ENCODE assay signal across 8 cellular contexts in the genomic region with DNA sequence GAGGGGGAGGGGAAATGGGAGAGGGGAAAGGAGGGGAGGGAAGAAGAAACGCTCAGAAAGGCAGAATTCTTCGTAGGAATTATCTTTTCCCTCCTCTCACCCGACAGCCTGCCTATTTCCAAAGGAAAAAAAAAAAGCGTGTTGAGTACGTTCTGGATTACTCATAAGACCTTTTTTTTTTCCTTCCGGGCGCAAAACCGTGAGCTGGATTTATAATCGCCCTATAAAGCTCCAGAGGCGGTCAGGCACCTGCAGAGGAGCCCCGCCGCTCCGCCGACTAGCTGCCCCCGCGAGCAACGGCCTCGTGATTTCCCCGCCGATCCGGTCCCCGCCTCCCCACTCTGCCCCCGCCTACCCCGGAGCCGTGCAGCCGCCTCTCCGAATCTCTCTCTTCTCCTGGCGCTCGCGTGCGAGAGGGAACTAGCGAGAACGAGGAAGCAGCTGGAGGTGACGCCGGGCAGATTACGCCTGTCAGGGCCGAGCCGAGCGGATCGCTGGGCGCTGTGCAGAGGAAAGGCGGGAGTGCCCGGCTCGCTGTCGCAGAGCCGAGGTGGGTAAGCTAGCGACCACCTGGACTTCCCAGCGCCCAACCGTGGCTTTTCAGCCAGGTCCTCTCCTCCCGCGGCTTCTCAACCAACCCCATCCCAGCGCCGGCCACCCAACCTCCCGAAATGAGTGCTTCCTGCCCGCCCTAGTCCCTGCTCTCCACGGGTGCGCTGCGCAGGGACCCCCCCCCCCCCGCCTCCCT. TPM values are rescaled to one million over a fixed set of nuclear protein-coding genes. Genes with fewer than 3 reads are reported as not detected.
DNase-seq lines count a peak whose midpoint lies in the region; ATAC-seq and TF ChIP-seq lines count a peak whose summit lies in the region.

A gene (plus strand): TSS at position 389 of the 748 bp plus-strand sequence. CDS start 1,705 bp downstream, outside the sequence.

- H3K4me3 Mint-ChIP-seq in activated naive CD4-positive, alpha-beta T cell treated with anti-CD3 and anti-CD28 coated beads for 36 hours: peak within 1 kb of the TSS; percentile 68

- H3K36me3 Mint-ChIP-seq in activated naive CD4-positive, alpha-beta T cell treated with anti-CD3 and anti-CD28 coated beads for 36 hours (ENCODE audit: low read depth): no peaks in the 10 kb centered on the region

- H3K27ac ChIP-seq in A673 (ENCODE audit: low read depth, low read length, poor library complexity, severe bottlenecking) (no peak within 1 kb of the TSS), Peyer's patch (no peak within 1 kb of the TSS), ovary (no peak within 1 kb of the TSS), upper lobe of right lung (no peak within 1 kb of the TSS)

- H3K27me3 ChIP-seq in A673 (replicated peaks; ENCODE audit: insufficient read depth, low read depth, low read length, poor library complexity) (peaks cover 83% of the 10 kb centered on the region), Peyer's patch (peaks cover 3 to 85% of the 10 kb centered on the region in 2 donors), ovary (peaks cover 4% of the 10 kb centered on the region), upper lobe of right lung (peaks cover 88% of the 10 kb centered on the region)

- ATAC-seq in GM18907 (IDR thresholded peaks at IDR 0.05; ENCODE audit: unreplicated experiment) (peak; percentile 58), Right ventricle myocardium inferior (peak; percentile 49), upper lobe of right lung (peak; percentile 68)

- CTCF ChIA-PET in A673 (lab: Charles Lee): interaction anchor here (0.5 to 2.1 kb wide), 9 partner anchors 57 to 582 kb away, joined by 3 to 6 read pairs (median 4); no protein-coding TSS in a partner anchor
- CTCF ChIA-PET in activated naive CD4-positive, alpha-beta T cell treated with anti-CD3 and anti-CD28 coated beads for 36 hours (lab: Charles Lee): interaction anchor here (0.6 to 5.3 kb wide), 21 partner anchors 8 to 996 kb away, joined by 3 to 45 read pairs (median 4); a partner anchor contains a TSS

- H3K36me3 ChIP-seq in A673 (ENCODE audit: insufficient read depth, low read length, poor library complexity, severe bottlenecking) (no peaks in the 10 kb centered on the region), Peyer's patch (no peaks in the 10 kb centered on the region), ovary (no peaks in the 10 kb centered on the region), upper lobe of right lung (no peaks in the 10 kb centered on the region)

- intact Hi-C loops in A673 (cut with micrococcal nuclease; ENCODE audit: unreplicated experiment) (no loop called here), Right ventricle myocardium inferior (cut with DNase I) (loop anchor here (5.0 kb wide), 1 partner anchor 494 kb away; no protein-coding TSS in a partner anchor), ovary (cut with DNase I) (loop anchor here (5.0 to 10.0 kb wide), 8 partner anchors 102 to 452 kb away; a partner anchor contains a TSS), upper lobe of right lung (cut with DNase I) (no loop called here)
- intact Hi-C loops in activated naive CD4-positive, alpha-beta T cell treated with anti-CD3 and anti-CD28 coated beads for 36 hours (cut with micrococcal nuclease): no loop called here

- WGBS in ovary, 3 donors: 1 to 2% (median 1%) methylated on average over 53 to 59 of the region's 59 CpGs

- no peak for TF ChIP-seq EP300 in ovary (IDR thresholded peaks at IDR 0.05)

- no TSS peak for BruUV-seq in A673 (replicated peaks; lab: Mats Ljungman, UMichigan)

- DNase-seq in A673 (ENCODE audit: low spot score) (peak; percentile 88), Kasumi-1 (lab: John Stamatoyannopoulos, UW) (peak; percentile 95 to 96), Peyer's patch (peak; percentile 28 to 78 (median 72)), Right ventricle myocardium inferior (ENCODE audit: missing footprints) (peak; percentile 71), ovary (peak; percentile 24 to 65 (median 62)), upper lobe of right lung (peak; percentile 81)
- peak; percentile 77 for DNase-seq in activated naive CD4-positive, alpha-beta T cell treated with anti-CD3 and anti-CD28 coated beads for 36 hours

- H3K4me1 ChIP-seq in A673 (ENCODE audit: insufficient read depth, low read length, poor library complexity, severe bottlenecking) (peaks cover 21% of the 10 kb centered on the region), Peyer's patch (peaks cover 10 to 60% (median 30%) of the 10 kb centered on the region in 4 donors), ovary (ENCODE audit: insufficient read depth) (peaks cover 8% of the 10 kb centered on the region), upper lobe of right lung (peaks cover 46% of the 10 kb centered on the region)

- H3K4me1 Mint-ChIP-seq in activated naive CD4-positive, alpha-beta T cell treated with anti-CD3 and anti-CD28 coated beads for 36 hours (ENCODE audit: low read depth): peaks cover 49% of the 10 kb centered on the region

- H3K4me3 ChIP-seq in A673 (ENCODE audit: low read depth, low read length, poor library complexity, severe bottlenecking) (peak within 1 kb of the TSS; percentile 44), Peyer's patch (peak within 1 kb of the TSS; percentile 9 to 52 (median 43)), ovary (peak within 1 kb of the TSS; percentile 36), upper lobe of right lung (peak within 1 kb of the TSS; percentile 39)

- TF ChIP-seq POLR2A in Peyer's patch (IDR thresholded peaks at IDR 0.05) (no peak), ovary (IDR thresholded peaks at IDR 0.05) (no peak)

- TF ChIP-seq CTCF in A673 (conservative IDR thresholded peaks at IDR 0.05; ENCODE audit: low read depth, low read length) (no peak), Peyer's patch (IDR thresholded peaks at IDR 0.05) (no peak), ovary (IDR thresholded peaks at IDR 0.05) (no peak), upper lobe of right lung (IDR thresholded peaks at IDR 0.05) (no peak)

- no peaks in the 10 kb centered on the region for H3K9me3 Mint-ChIP-seq in activated naive CD4-positive, alpha-beta T cell treated with anti-CD3 and anti-CD28 coated beads for 36 hours

- H3K27me3 Mint-ChIP-seq in activated naive CD4-positive, alpha-beta T cell treated with anti-CD3 and anti-CD28 coated beads for 36 hours (ENCODE audit: low read depth): peaks cover 80% of the 10 kb centered on the region

- no peak within 1 kb of the TSS for H3K27ac Mint-ChIP-seq in activated naive CD4-positive, alpha-beta T cell treated with anti-CD3 and anti-CD28 coated beads for 36 hours

- POLR2A ChIA-PET in A673 (lab: Charles Lee; ENCODE audit: low non-redundant PET): interaction anchor here (0.6 kb wide), 1 partner anchor 139 kb away, joined by 6 read pairs; no protein-coding TSS in a partner anchor

- H3K9me3 ChIP-seq in A673 (ENCODE audit: low read depth, low read length, poor library complexity, severe bottlenecking) (no peaks in the 10 kb centered on the region), Peyer's patch (no peaks in the 10 kb centered on the region), ovary (no peaks in the 10 kb centered on the region), upper lobe of right lung (no peaks in the 10 kb centered on the region)

RNA-seq across cellular contexts. Expression of the gene that starts here (rescaled TPM):
- 0.70 and 1.1 TPM in 2 replicates for total RNA-seq in A673 (2021)
- not detected for total RNA-seq in Peyer's patch
- total RNA-seq in activated naive CD4-positive, alpha-beta T cell treated with anti-CD3 and anti-CD28 coated beads for 36 hours: under 1 TPM; 0.86 TPM
- total RNA-seq in Right ventricle myocardium inferior: not detected
- under 1 TPM in 6 of 7 donors, not detected in 1; 0.22 to 0.36 (median 0.29) TPM for total RNA-seq in ovary
- polyA plus RNA-seq in ovary: under 1 TPM; 0.57 to 0.77 TPM
- not detected for total RNA-seq in upper lobe of right lung

Comparison
In these comparisons a context has a peak if more than half of its experiments do, and no peak if none do; other contexts are left out.
1. Peak in DNase-seq and H3K4me3 ChIP-seq in Peyer's patch; RNA of the gene not detected or under 1 TPM.
2. Peak in DNase-seq in activated naive CD4-positive, alpha-beta T cell treated with anti-CD3 and anti-CD28 coated beads for 36 hours; RNA of the gene not detected or under 1 TPM.
3. Peak in DNase-seq and ATAC-seq in Right ventricle myocardium inferior; RNA of the gene not detected or under 1 TPM.
4. Peak in DNase-seq and H3K4me3 ChIP-seq in ovary; RNA of the gene not detected or under 1 TPM.
5. Peak in DNase-seq, ATAC-seq and H3K4me3 ChIP-seq in upper lobe of right lung; RNA of the gene not detected or under 1 TPM.
6. intact Hi-C loops: an anchor here in Right ventricle myocardium inferior (5.0 kb wide) and ovary (5.0 to 10.0 kb wide); none called in A673, activated naive CD4-positive, alpha-beta T cell treated with anti-CD3 and anti-CD28 coated beads for 36 hours and upper lobe of right lung.